ENCODE assay signal across 11 cellular contexts in genomic region chr12:130714591-130715149, GRCh38. TPM values are rescaled to one million over a fixed set of nuclear protein-coding genes. Genes with fewer than 3 reads are reported as not detected.
DNase-seq lines count a peak whose midpoint lies in the region; ATAC-seq and TF ChIP-seq lines count a peak whose summit lies in the region.
"Had no signal": no experiment of that assay in that cellular context is flagged by ENCODE, and none has a peak within 500 bp of the region (broad histone marks: within the 10 kb centered on the region; RNA-seq: fewer than 3 reads in every experiment).

No MANE protein-coding gene starts in this region.

- no peak for ATAC-seq in HG03439 (IDR thresholded peaks at IDR 0.05; ENCODE audit: unreplicated experiment)
- no peak for ATAC-seq in GM19452 (IDR thresholded peaks at IDR 0.05; ENCODE audit: unreplicated experiment)

- no peak overlapping the region for H3K27ac ChIP-seq in sigmoid colon
- H3K27ac ChIP-seq: SJCRH30 had no signal

- no peak for TF ChIP-seq CTCF in sigmoid colon (IDR thresholded peaks at IDR 0.05)

- 8 to 12% methylated on average over 20 of the region's 20 CpGs for WGBS in sigmoid colon, 2 donors

- TF ChIP-seq POLR2A in sigmoid colon (IDR thresholded peaks at IDR 0.05) = no peak

- no peak for TF ChIP-seq EP300 in sigmoid colon (IDR thresholded peaks at IDR 0.05)

- H3K36me3 ChIP-seq in sigmoid colon = no peaks in the 10 kb centered on the region
- H3K36me3 ChIP-seq: SJCRH30 had no signal

- intact Hi-C loops in sigmoid colon (cut with DNase I) = no loop called here

- peaks cover 0 to 36% (median 35%) of the 10 kb centered on the region in 4 donors for H3K4me1 ChIP-seq in sigmoid colon
- H3K4me1 ChIP-seq: SJCRH30 had no signal

- DNase-seq in NCI-H69 (lab: John Stamatoyannopoulos, UW) = peak; percentile 20
- no peak for DNase-seq in sigmoid colon
- no peak for DNase-seq in NCI-H128 (lab: John Stamatoyannopoulos, UW; ENCODE audit: unreplicated experiment)
- no peak for DNase-seq in NOMO-1 treated with dmso at 0.1 percent for 144 hours (lab: John Stamatoyannopoulos, UW; ENCODE audit: unreplicated experiment)
- DNase-seq: activated CD8-positive, alpha-beta memory T cell treated with anti-CD3 and anti-CD28 coated beads, Interleukin-2, amount 10 ng/mL, durations not matched to agents 7 days and 5 days; SJCRH30 had no signal

- peaks cover 6% of the 10 kb centered on the region for H3K9me3 ChIP-seq in iPS-18c (ENCODE audit: control insufficient read depth, insufficient read depth, low read length)
- H3K9me3 ChIP-seq in sigmoid colon = peaks cover 0 to 4% (median 0%) of the 10 kb centered on the region in 4 donors
- H3K9me3 ChIP-seq: SJCRH30 had no signal

- peaks cover 6 to 60% (median 42%) of the 10 kb centered on the region in 3 donors for H3K27me3 ChIP-seq in sigmoid colon

- peak overlapping the region; percentile 60; the same call in 1 of the 2 replicates for H3K4me3 ChIP-seq in GM08714 (ENCODE audit: low read length)
- peak overlapping the region; percentile 68 for H3K4me3 ChIP-seq in iPS-18c (ENCODE audit: insufficient read depth, low read depth, low read length)
- H3K4me3 ChIP-seq in sigmoid colon = peak overlapping the region; percentile 8 to 47 (median 36)
- H3K4me3 ChIP-seq: SJCRH30 had no signal

RNA-seq across cellular contexts. Expression of gene RIMBP2, which starts 1.4 kb away (rescaled TPM):
- total RNA-seq in sigmoid colon = 1 to 10 TPM; 1.2 to 5.5 (median 2.7) TPM
- polyA plus RNA-seq in sigmoid colon = 1 to 10 TPM in 1 of 3 donors, under 1 TPM in 2; under 0.01 to 1.7 (median 0.23) TPM
- total RNA-seq: activated CD8-positive, alpha-beta memory T cell treated with anti-CD3 and anti-CD28 coated beads, Interleukin-2, amount 10 ng/mL, durations not matched to agents 7 days and 5 days; MCF 10A; SJCRH30 had no signal
